2 cellular contexts compared by ENCODE assay signal in genomic region chr3:112333386-112334334, GRCh38.
TF ChIP-seq lines count a peak whose summit lies in the region.

No MANE protein-coding gene starts in this region.

TF ChIP-seq in GM23338, 12 proteins besides CTCF, POLR2A, EP300 and RAD21 (continued from another document):
- TF ChIP-seq ZNF462 (CRISPR knock-in tag; IDR thresholded peaks at IDR 0.05) = 0 out of 2 replicates have a peak, but pooled peaks have one; percentile 6
- TF ChIP-seq POLR2AphosphoS5 (IDR thresholded peaks at IDR 0.05; ENCODE audit: low read depth) = peak; percentile 13

TF ChIP-seq in HepG2, 621 proteins besides CTCF, POLR2A, EP300 and RAD21:
- TF ChIP-seq CEBPZ (IDR thresholded peaks at IDR 0.05; ENCODE audit: low read length) = no peak
- TF ChIP-seq SP2 (CRISPR knock-in tag; IDR thresholded peaks at IDR 0.05) = no peak
- TF ChIP-seq ZNF543 (CRISPR knock-in tag; IDR thresholded peaks at IDR 0.05) = no peak
- no peak for TF ChIP-seq ZBTB10 (CRISPR knock-in tag; IDR thresholded peaks at IDR 0.05; ENCODE audit: borderline replicate concordance)
- no peak for TF ChIP-seq MAX (IDR thresholded peaks at IDR 0.05)
- TF ChIP-seq ZC3H4 (CRISPR knock-in tag; IDR thresholded peaks at IDR 0.05; ENCODE audit: borderline replicate concordance) = no peak
- TF ChIP-seq SKIL (CRISPR knock-in tag; IDR thresholded peaks at IDR 0.05; ENCODE audit: borderline replicate concordance) = no peak
- no peak for TF ChIP-seq KDM2A (CRISPR knock-in tag; IDR thresholded peaks at IDR 0.05; ENCODE audit: borderline replicate concordance, low read depth)
- TF ChIP-seq RCOR2 (CRISPR knock-in tag; IDR thresholded peaks at IDR 0.05) = no peak
- TF ChIP-seq ZNF331 (CRISPR knock-in tag; IDR thresholded peaks at IDR 0.05) = no peak
- TF ChIP-seq USF2 (IDR thresholded peaks at IDR 0.05; ENCODE audit: low read depth, low read length) = no peak
- TF ChIP-seq USF2 (CRISPR knock-in tag; IDR thresholded peaks at IDR 0.05; ENCODE audit: borderline replicate concordance) = no peak
- TF ChIP-seq MEIS2 (CRISPR knock-in tag; IDR thresholded peaks at IDR 0.05) = no peak
- TF ChIP-seq IRF9 (CRISPR knock-in tag; IDR thresholded peaks at IDR 0.05; ENCODE audit: borderline replicate concordance) = no peak
- TF ChIP-seq POGK (CRISPR knock-in tag; conservative IDR thresholded peaks at IDR 0.05) = no peak
- no peak for TF ChIP-seq CBFB (CRISPR knock-in tag; IDR thresholded peaks at IDR 0.05)
- no peak for TF ChIP-seq E2F2 (CRISPR knock-in tag; IDR thresholded peaks at IDR 0.05; ENCODE audit: borderline replicate concordance)
- TF ChIP-seq ZNF768 (CRISPR knock-in tag; IDR thresholded peaks at IDR 0.05) = no peak
- TF ChIP-seq NFKB2 (CRISPR knock-in tag; IDR thresholded peaks at IDR 0.05; ENCODE audit: borderline replicate concordance) = no peak
- TF ChIP-seq ATF7-NPFF (CRISPR knock-in tag; IDR thresholded peaks at IDR 0.05; ENCODE audit: low read depth) = no peak
- TF ChIP-seq ZNF546 (CRISPR knock-in tag; conservative IDR thresholded peaks at IDR 0.05) = no peak
